ENCODE assay signal across 1 cellular context in the genomic region with DNA sequence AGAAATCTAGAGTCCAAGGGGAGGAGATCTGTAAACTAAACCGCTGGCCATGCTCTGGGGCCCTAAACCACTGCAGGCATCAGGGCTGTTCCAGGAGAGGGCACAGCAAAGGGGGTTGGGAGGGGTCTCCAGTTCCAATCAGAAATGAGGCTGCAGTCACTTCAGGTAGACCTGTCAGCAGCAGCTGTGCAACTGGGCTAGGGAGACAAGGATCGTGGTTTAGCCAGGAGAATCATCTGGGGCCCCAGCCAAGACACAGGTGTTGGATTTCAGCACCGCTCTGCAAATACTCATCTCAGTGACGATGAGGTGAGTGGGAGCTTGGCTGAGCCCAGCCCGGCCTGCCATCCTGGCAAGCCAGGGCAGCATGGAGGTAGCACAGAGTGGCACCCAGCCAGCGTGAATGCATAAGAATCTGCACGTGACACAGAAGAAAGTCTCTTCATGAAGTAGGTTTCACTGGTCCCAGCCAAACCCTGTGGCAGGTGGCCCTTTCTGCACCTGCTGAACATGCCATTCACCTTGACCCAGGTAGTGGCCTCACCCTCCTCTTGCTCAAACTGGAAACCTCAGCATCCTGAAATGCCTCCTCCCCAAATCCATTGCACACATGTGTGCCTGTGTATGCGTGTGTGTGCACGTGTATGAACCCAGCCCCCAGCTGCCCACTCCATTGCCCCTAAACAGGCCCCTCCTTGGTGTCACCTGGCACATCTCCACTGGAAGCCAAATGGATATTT.
TF ChIP-seq lines count a peak whose summit lies in the region.

No MANE protein-coding gene starts in this region.

TF ChIP-seq in HepG2, 621 proteins besides CTCF, POLR2A, EP300 and RAD21:
- peak; percentile 77 for TF ChIP-seq MNT (IDR thresholded peaks at IDR 0.05)
- no peak for TF ChIP-seq ZNF333 (CRISPR knock-in tag; IDR thresholded peaks at IDR 0.05; ENCODE audit: borderline replicate concordance)
- TF ChIP-seq ARID4A (CRISPR knock-in tag; IDR thresholded peaks at IDR 0.05; ENCODE audit: borderline replicate concordance): 0 out of 2 replicates have a peak, but pooled peaks have one; percentile 27
- TF ChIP-seq ZNF766 (CRISPR knock-in tag; IDR thresholded peaks at IDR 0.05; ENCODE audit: borderline replicate concordance): 0 out of 2 replicates have a peak, but pooled peaks have one; percentile 6
